ENCODE assay signal across 14 cellular contexts in genomic region chr1:43034195-43034658, GRCh38.
A peak's percentile ranks its signal among the peaks of the same experiment; 100 is the strongest.
DNase-seq lines count a peak whose midpoint lies in the region; ATAC-seq and TF ChIP-seq lines count a peak whose summit lies in the region.
"Had no signal": no experiment of that assay in that cellular context is flagged by ENCODE, and none has a peak within 500 bp of the region (broad histone marks: within the 10 kb centered on the region; RNA-seq: fewer than 3 reads in every experiment).

No MANE protein-coding gene starts in this region.

- H3K9me3 ChIP-seq in PC-9 (ENCODE audit: insufficient read depth, low read depth) = no peaks in the 10 kb centered on the region
- H3K9me3 ChIP-seq: testis had no signal

- intact Hi-C loops in PC-9 (cut with micrococcal nuclease; ENCODE audit: unreplicated experiment) = no loop called here

- H3K4me3 Mint-ChIP-seq in effector memory CD8-positive, alpha-beta T cell = peak overlapping the region; percentile 39 to 40
- H3K4me3 Mint-ChIP-seq in nephron = no peak overlapping the region

- POLR2A ChIA-PET in PC-9 (lab: Charles Lee; ENCODE audit: unreplicated experiment) = interaction anchor here (0.7 kb wide), 1 partner anchor 72 kb away, joined by 4 read pairs; no protein-coding TSS in a partner anchor

- peaks cover 14% of the 10 kb centered on the region for H3K4me1 ChIP-seq in PC-9 (replicated peaks; ENCODE audit: insufficient read depth)
- H3K4me1 ChIP-seq: testis had no signal

- peak overlapping the region; percentile 7; the same call in 1 of the 2 replicates for H3K4me2 ChIP-seq in PC-9

- in situ Hi-C loops in Caki2 (cut with HindIII; ENCODE audit: low pct_unique_long_range_greater_than_20kb, low sequenced_read_pairs) = no loop called here

- no peak for ATAC-seq in effector memory CD8-positive, alpha-beta T cell (replicated peaks)
- no peak for ATAC-seq in HG02852 (IDR thresholded peaks at IDR 0.05; ENCODE audit: unreplicated experiment)
- ATAC-seq in GM19452 (IDR thresholded peaks at IDR 0.05; ENCODE audit: unreplicated experiment) = no peak
- ATAC-seq: GM12878 had no signal

- no peaks in the 10 kb centered on the region for H3K9me2 ChIP-seq in PC-9 (ENCODE audit: insufficient read depth)

- no peak overlapping the region for H3K4me3 ChIP-seq in PC-9
- H3K4me3 ChIP-seq: coronary artery, GM12878, testis had no signal

- no peaks in the 10 kb centered on the region for H3K9me3 Mint-ChIP-seq in effector memory CD8-positive, alpha-beta T cell
- H3K9me3 Mint-ChIP-seq in nephron = no peaks in the 10 kb centered on the region

- no peaks in the 10 kb centered on the region for H3K36me3 Mint-ChIP-seq in effector memory CD8-positive, alpha-beta T cell (ENCODE audit: insufficient read depth)
- H3K36me3 Mint-ChIP-seq in nephron (ENCODE audit: low read depth) = no peaks in the 10 kb centered on the region

- no peak overlapping the region for H3K27ac ChIP-seq in PC-9
- H3K27ac ChIP-seq: coronary artery, testis had no signal

- TF ChIP-seq CTCF in PC-9 (conservative IDR thresholded peaks at IDR 0.05) (no peak), nephron (IDR thresholded peaks at IDR 0.05; ENCODE audit: unreplicated experiment in 3 of 3) (no peak)

- H3F3A ChIP-seq in PC-9 (ENCODE audit: insufficient read depth, low read depth) = no peaks in the 10 kb centered on the region

- CTCF ChIA-PET in PC-9 (lab: Charles Lee) = interaction anchor here (1.1 kb wide), 1 partner anchor 57 kb away, joined by 3 read pairs; no protein-coding TSS in a partner anchor

- H3K36me3 ChIP-seq in PC-9 (ENCODE audit: low read depth) = no peaks in the 10 kb centered on the region

- peaks cover 8 to 24% of the 10 kb centered on the region in 2 donors for H3K4me1 Mint-ChIP-seq in effector memory CD8-positive, alpha-beta T cell (ENCODE audit: low read depth in 2 of 2)
- H3K4me1 Mint-ChIP-seq in nephron = peaks cover 19% of the 10 kb centered on the region

- DNase-seq in Caki2 (ENCODE audit: low read depth) (peak; percentile 10), PC-9 (no peak), DMS79 (lab: John Stamatoyannopoulos, UW) (no peak)
- no peak for DNase-seq in effector memory CD8-positive, alpha-beta T cell
- DNase-seq: activated effector memory CD4-positive, alpha-beta T cell treated with anti-CD3 and anti-CD28 coated beads, Interleukin-2, amount 50 U/mL, for 16 hours; DND-41; NCI-H1105 treated with DMSO at 0.1 percent for 48 hours; NCI-H510A; testis had no signal

- peak overlapping the region; percentile 50 for H2AFZ ChIP-seq in PC-9

- H3K27me3 Mint-ChIP-seq in effector memory CD8-positive, alpha-beta T cell = no peaks in the 10 kb centered on the region
- peaks cover 4% of the 10 kb centered on the region for H3K27me3 Mint-ChIP-seq in nephron (ENCODE audit: low read depth)

- H3K27me3 ChIP-seq in PC-9 (ENCODE audit: insufficient read depth, low read depth) = no peaks in the 10 kb centered on the region
- H3K27me3 ChIP-seq: testis had no signal

- peak overlapping the region; percentile 80 to 82 for H3K27ac Mint-ChIP-seq in effector memory CD8-positive, alpha-beta T cell
- H3K27ac Mint-ChIP-seq in nephron = peak overlapping the region; percentile 52 to 85 (median 63)

- H4K20me1 ChIP-seq in PC-9 (ENCODE audit: insufficient read depth) = no peaks in the 10 kb centered on the region

- no peaks in the 10 kb centered on the region for H3K79me2 ChIP-seq in PC-9 (ENCODE audit: low read depth)

- no TSS peak for BruUV-seq in PC-9 (replicated peaks; lab: Mats Ljungman, UMichigan)

Comparison
In these comparisons a context has a peak if more than half of its experiments do, and no peak if none do; other contexts are left out.
1. H3K4me3 Mint-ChIP-seq: peak in effector memory CD8-positive, alpha-beta T cell (2 of 2); none in nephron (0 of 3).